Comparison of ENCODE assay signal across 8 cellular contexts in the genomic region with DNA sequence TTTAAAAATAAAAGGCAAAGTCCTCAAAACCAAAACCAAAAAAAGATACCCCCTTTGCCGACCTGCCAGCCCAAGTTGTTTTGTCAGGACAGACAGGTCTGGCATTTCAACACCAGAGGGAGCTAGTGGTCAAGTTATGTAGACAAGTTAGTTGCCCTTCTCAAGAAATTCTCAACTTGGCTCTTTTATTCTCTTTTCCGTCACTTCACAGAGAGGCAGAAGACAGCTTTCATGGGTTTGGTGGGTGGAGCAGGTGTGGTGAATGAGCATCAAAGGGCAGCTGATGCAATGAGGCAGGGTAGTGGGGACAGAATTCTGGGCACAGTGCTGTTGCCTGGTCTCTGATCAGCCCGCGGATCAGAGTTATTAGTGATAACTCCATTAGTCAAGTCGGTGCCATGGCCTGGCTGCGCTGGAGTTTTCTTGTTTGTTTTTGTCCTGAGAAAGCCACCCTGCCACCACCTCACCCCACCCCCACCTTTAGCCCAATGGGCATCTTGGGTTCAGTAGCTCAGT.
DNase-seq lines count a peak whose midpoint lies in the region; ATAC-seq lines count a peak whose summit lies in the region.

No MANE protein-coding gene starts in this region.

- H3K4me1 Mint-ChIP-seq in stimulated activated effector memory CD8-positive, alpha-beta T cell treated with anti-CD3 and anti-CD28 coated beads, Interleukin-12 subunit alpha, Interleukin-12 subunit beta, amount 100 ng/mL, for 72 hours = peaks cover 9% of the 10 kb centered on the region

- H3K4me3 Mint-ChIP-seq in stimulated activated effector memory CD8-positive, alpha-beta T cell treated with anti-CD3 and anti-CD28 coated beads, Interleukin-12 subunit alpha, Interleukin-12 subunit beta, amount 100 ng/mL, for 72 hours = no peak overlapping the region

- DNase-seq in Ammon's horn (ENCODE audit: low spot score) (peak; percentile 84), H7 (peak; percentile 65), NCI-H82 treated with DMSO at 0.1 percent for 48 hours (lab: John Stamatoyannopoulos, UW; ENCODE audit: unreplicated experiment) (peak; percentile 55), epidermal melanocyte (ENCODE audit: insufficient read length, low spot score) (peak; percentile 54), midbrain (lab: John Stamatoyannopoulos, UW) (peak; percentile 56)
- DNase-seq in activated CD8-positive, alpha-beta memory T cell treated with anti-CD3 and anti-CD28 coated beads for 1 hour (ENCODE audit: extremely low read depth in 1 of 2, low read depth in 1 of 2) = peak; percentile 14 to 16
- DNase-seq in stimulated activated effector memory CD8-positive, alpha-beta T cell treated with anti-CD3 and anti-CD28 coated beads, Interleukin-12 subunit alpha, Interleukin-12 subunit beta, amount 100 ng/mL, for 72 hours (ENCODE audit: low spot score in 2 of 2) = peak; percentile 50 to 79

- no peaks in the 10 kb centered on the region for H3K9me3 Mint-ChIP-seq in stimulated activated effector memory CD8-positive, alpha-beta T cell treated with anti-CD3 and anti-CD28 coated beads, Interleukin-12 subunit alpha, Interleukin-12 subunit beta, amount 100 ng/mL, for 72 hours

- peaks cover 8% of the 10 kb centered on the region for H3K36me3 Mint-ChIP-seq in stimulated activated effector memory CD8-positive, alpha-beta T cell treated with anti-CD3 and anti-CD28 coated beads, Interleukin-12 subunit alpha, Interleukin-12 subunit beta, amount 100 ng/mL, for 72 hours

- no peak overlapping the region for H3K4me3 ChIP-seq in H7 (ENCODE audit: insufficient read depth, low read depth, low read length)

- no peaks in the 10 kb centered on the region for H3K36me3 ChIP-seq in H7 (replicated peaks; ENCODE audit: control insufficient read depth, insufficient read depth, low read length)

- H3K27me3 ChIP-seq in H7 (ENCODE audit: control insufficient read depth, insufficient read depth, low read length) = no peaks in the 10 kb centered on the region

- peak; percentile 70 for ATAC-seq in stimulated activated effector memory CD8-positive, alpha-beta T cell treated with anti-CD3 and anti-CD28 coated beads, Interleukin-12 subunit alpha, Interleukin-12 subunit beta, amount 100 ng/mL, for 72 hours
- no peak for ATAC-seq in GM18502 (IDR thresholded peaks at IDR 0.05; ENCODE audit: poor library complexity, unreplicated experiment)

- H3K27ac Mint-ChIP-seq in stimulated activated effector memory CD8-positive, alpha-beta T cell treated with anti-CD3 and anti-CD28 coated beads, Interleukin-12 subunit alpha, Interleukin-12 subunit beta, amount 100 ng/mL, for 72 hours = no peak overlapping the region

Comparison
In these comparisons a context has a peak if more than half of its experiments do, and no peak if none do; other contexts are left out.
1. DNase-seq: peak in every context shown above with its lines; median percentile 84 in Ammon's horn; 65 in H7; 64 in stimulated activated effector memory CD8-positive, alpha-beta T cell treated with anti-CD3 and anti-CD28 coated beads, Interleukin-12 subunit alpha, Interleukin-12 subunit beta, amount 100 ng/mL, for 72 hours; 56 in midbrain; 55 in NCI-H82 treated with DMSO at 0.1 percent for 48 hours; 54 in epidermal melanocyte; 15 in activated CD8-positive, alpha-beta memory T cell treated with anti-CD3 and anti-CD28 coated beads for 1 hour.